ENCODE assay signal across 8 cellular contexts in genomic region chr9:133994359-133995011, GRCh38. TPM values are rescaled to one million over a fixed set of nuclear protein-coding genes. Genes with fewer than 3 reads are reported as not detected.
DNase-seq lines count a peak whose midpoint lies in the region; ATAC-seq and TF ChIP-seq lines count a peak whose summit lies in the region.

No MANE protein-coding gene starts in this region.

- H3K36me3 ChIP-seq in body of pancreas (replicated peaks in 1 of 2; ENCODE audit: insufficient read depth in 1 of 2, low read depth in 2 of 2), result no peaks in the 10 kb centered on the region

- TF ChIP-seq CTCF in VCaP (conservative IDR thresholded peaks at IDR 0.05) (peak; percentile 99), body of pancreas (IDR thresholded peaks at IDR 0.05) (peak; percentile 94 to 99 (median 97))

- H3K4me3 ChIP-seq in body of pancreas, result no peak overlapping the region

- DNase-seq in NCI-H2081 (lab: John Stamatoyannopoulos, UW) (peak; percentile 54 to 73), NCI-H2081 treated with DMSO at 0.1 percent for 48 hours (lab: John Stamatoyannopoulos, UW) (no peak), NCI-H1694 treated with DMSO at 0.1 percent for 48 hours (lab: John Stamatoyannopoulos, UW) (peak; percentile 27), body of pancreas (peak; percentile 75 to 85 (median 82)), inferior parietal cortex (ENCODE audit: extremely low spot score) (peak; percentile 77)
- peak; percentile 41 to 76 for DNase-seq in stimulated activated CD4-positive, alpha-beta T cell treated with anti-CD3 and anti-CD28 coated beads, Interleukin-1b, Interleukin-23, amount 100 ng/mL, for 1 hour (ENCODE audit: low read depth in 2 of 2)

- no peak for TF ChIP-seq POLR2A in body of pancreas (IDR thresholded peaks at IDR 0.05)

- peaks cover 33% of the 10 kb centered on the region for H3K4me1 ChIP-seq in body of pancreas

- 3 to 8% methylated on average over 3 to 11 of the region's 11 CpGs for WGBS in body of pancreas, 2 donors

- intact Hi-C loops in body of pancreas (cut with DNase I), result loop anchor here (5.0 kb wide), 1 partner anchor 202 kb away; no protein-coding TSS in a partner anchor

- ATAC-seq in body of pancreas (peak; percentile 31), GM19324 (IDR thresholded peaks at IDR 0.05; ENCODE audit: low FRiP score, unreplicated experiment) (no peak)

- H3K27me3 ChIP-seq in body of pancreas, result no peaks in the 10 kb centered on the region

- H3K9me3 ChIP-seq in body of pancreas, result no peaks in the 10 kb centered on the region

- H3K27ac ChIP-seq in VCaP (peak overlapping the region; percentile 97), body of pancreas (no peak overlapping the region)

RNA-seq across cellular contexts. Expression of gene VAV2, which starts 2.4 kb away (rescaled TPM):
- 10 to 100 TPM; 31.6 to 32.3 TPM for total RNA-seq in body of pancreas

RNA-seq across cellular contexts. Expression of gene BRD3OS, which starts 30.8 kb away (rescaled TPM):
- 1 to 10 TPM; 7.3 to 9.6 TPM for total RNA-seq in body of pancreas
